Comparison of ENCODE assay signal across 8 cellular contexts in genomic region chr7:139738101-139738489, GRCh38. TPM values are rescaled to one million over a fixed set of nuclear protein-coding genes. Genes with fewer than 3 reads are reported as not detected.
A peak's percentile ranks its signal among the peaks of the same experiment; 100 is the strongest.
DNase-seq lines count a peak whose midpoint lies in the region; ATAC-seq and TF ChIP-seq lines count a peak whose summit lies in the region.

No MANE protein-coding gene starts in this region.

- no peak for TF ChIP-seq RAD21 in Ishikawa (IDR thresholded peaks at IDR 0.05; ENCODE audit: low read depth)

- H3K27ac ChIP-seq in left ventricle myocardium inferior (replicated peaks) (peak overlapping the region; percentile 91), sigmoid colon (peak overlapping the region in 3 of 4 donors; percentile 35 to 40 (median 36))

- H3K27me3 ChIP-seq in left ventricle myocardium inferior (ENCODE audit: low read depth), result no peaks in the 10 kb centered on the region
- no peaks in the 10 kb centered on the region for H3K27me3 ChIP-seq in sigmoid colon

- no peak for DNase-seq in activated naive CD4-positive, alpha-beta T cell treated with anti-CD3 and anti-CD28 coated beads, Interleukin-2, amount 50 U/mL, for 72 hours (ENCODE audit: low spot score in 2 of 2)
- DNase-seq in left ventricle myocardium inferior (no peak), sigmoid colon (no peak), EL (no peak), GM19238 (ENCODE audit: insufficient read length, low spot score) (no peak), epidermal melanocyte (ENCODE audit: insufficient read length, low spot score) (no peak)

- no peak for TF ChIP-seq POLR2A in sigmoid colon (IDR thresholded peaks at IDR 0.05)

- H3K9me3 Mint-ChIP-seq in activated naive CD4-positive, alpha-beta T cell treated with anti-CD3 and anti-CD28 coated beads, Interleukin-2, amount 50 U/mL, for 72 hours, result no peaks in the 10 kb centered on the region

- ATAC-seq in activated naive CD4-positive, alpha-beta T cell treated with anti-CD3 and anti-CD28 coated beads, Interleukin-2, amount 50 U/mL, for 72 hours, result peak; percentile 24 to 42
- ATAC-seq in GM18502 (IDR thresholded peaks at IDR 0.05; ENCODE audit: poor library complexity, unreplicated experiment), result no peak

- 78 to 84% methylated on average over 6 of the region's 6 CpGs for WGBS in sigmoid colon, 2 donors

- H3K36me3 Mint-ChIP-seq in activated naive CD4-positive, alpha-beta T cell treated with anti-CD3 and anti-CD28 coated beads, Interleukin-2, amount 50 U/mL, for 72 hours, result peaks cover 0 to 8% of the 10 kb centered on the region in 2 donors

- TF ChIP-seq CTCF in left ventricle myocardium inferior (IDR thresholded peaks at IDR 0.05; ENCODE audit: borderline replicate concordance) (no peak), sigmoid colon (IDR thresholded peaks at IDR 0.05) (no peak)

- intact Hi-C loops in left ventricle myocardium inferior (cut with micrococcal nuclease), result no loop called here
- intact Hi-C loops in sigmoid colon (cut with DNase I), result no loop called here

- no peak for TF ChIP-seq EP300 in Ishikawa (IDR thresholded peaks at IDR 0.05; ENCODE audit: borderline replicate concordance)
- no peak for TF ChIP-seq EP300 in sigmoid colon (IDR thresholded peaks at IDR 0.05)

- H3K4me3 ChIP-seq in left ventricle myocardium inferior (no peak overlapping the region), sigmoid colon (no peak overlapping the region)

- H3K4me1 ChIP-seq in left ventricle myocardium inferior (peaks cover 100% of the 10 kb centered on the region), sigmoid colon (peaks cover 0 to 46% (median 31%) of the 10 kb centered on the region in 4 donors)

- H3K36me3 ChIP-seq in left ventricle myocardium inferior, result no peaks in the 10 kb centered on the region
- no peaks in the 10 kb centered on the region for H3K36me3 ChIP-seq in sigmoid colon

- no peaks in the 10 kb centered on the region for H3K9me3 ChIP-seq in left ventricle myocardium inferior (replicated peaks)
- no peaks in the 10 kb centered on the region for H3K9me3 ChIP-seq in sigmoid colon

- H3K27ac Mint-ChIP-seq in activated naive CD4-positive, alpha-beta T cell treated with anti-CD3 and anti-CD28 coated beads, Interleukin-2, amount 50 U/mL, for 72 hours, result peak overlapping the region; percentile 63 to 80

TF ChIP-seq in Ishikawa, 13 proteins besides CTCF, POLR2A, EP300 and RAD21:
- TF ChIP-seq NFIC (IDR thresholded peaks at IDR 0.05) (no peak), REST (IDR thresholded peaks at IDR 0.05; ENCODE audit: low read depth) (peak; percentile 47; the same call in 1 of the 2 replicates)

RNA-seq across cellular contexts. Expression of gene HIPK2, which starts 39.7 kb away (rescaled TPM):
- 10 to 100 TPM; 12.8 to 20.9 TPM for total RNA-seq in activated naive CD4-positive, alpha-beta T cell treated with anti-CD3 and anti-CD28 coated beads, Interleukin-2, amount 50 U/mL, for 72 hours
- total RNA-seq in left ventricle myocardium inferior (127 TPM), sigmoid colon (10 to 100 TPM in 1 of 4 donors, 1 to 10 TPM in 3; 7.8 to 11.6 (median 8.8) TPM)
- 10 to 100 TPM in 1 of 3 donors, 1 to 10 TPM in 2; 2.4 to 15.7 (median 7.6) TPM for polyA plus RNA-seq in sigmoid colon
